23 cellular contexts compared by ENCODE assay signal in the genomic region with DNA sequence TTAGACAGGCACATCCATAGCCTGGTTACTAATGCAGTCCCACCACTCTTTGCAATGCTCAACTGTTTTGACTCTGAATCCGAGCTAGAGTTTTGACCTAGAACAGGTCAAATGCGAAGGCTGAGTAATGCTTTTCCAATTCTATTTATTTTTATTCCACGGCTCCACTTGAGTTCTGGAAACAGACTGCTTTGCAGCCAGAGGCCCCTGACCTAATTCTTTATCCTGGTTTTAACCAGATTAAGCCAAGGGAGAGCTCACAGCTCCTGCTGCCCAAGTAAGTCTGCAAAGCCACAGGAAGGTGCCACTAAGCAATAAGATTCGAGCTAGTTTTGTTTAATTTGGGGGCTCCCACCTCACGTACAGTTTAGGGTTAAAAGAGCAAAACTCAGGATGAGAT. TPM values are rescaled to one million over a fixed set of nuclear protein-coding genes. Genes with fewer than 3 reads are reported as not detected.
DNase-seq lines count a peak whose midpoint lies in the region; FAIRE-seq and TF ChIP-seq lines count a peak whose summit lies in the region.
"Had no signal": no experiment of that assay in that cellular context is flagged by ENCODE, and none has a peak within 500 bp of the region (broad histone marks: within the 10 kb centered on the region; RNA-seq: fewer than 3 reads in every experiment).

No MANE protein-coding gene starts in this region.

- no peak overlapping the region for H2BK15ac ChIP-seq in mesenchymal stem cell (ENCODE audit: low read depth, poor library complexity, severe bottlenecking)
- no peak overlapping the region for H2BK15ac ChIP-seq in H9 (ENCODE audit: low read depth, low read length)

- H4K91ac ChIP-seq in mesenchymal stem cell (ENCODE audit: low read length), result no peak overlapping the region
- H4K91ac ChIP-seq in H9 (ENCODE audit: insufficient read length, low read depth, low read length), result no peak overlapping the region

- H4K8ac ChIP-seq in mesenchymal stem cell (ENCODE audit: low read length) (no peak overlapping the region), H9 (replicated peaks; ENCODE audit: insufficient read length, low read depth, low read length) (no peak overlapping the region)

- no peak for FAIRE-seq in frontal cortex (lab: Jason Lieb, UNC)
- FAIRE-seq: A204.1, GM19239 had no signal

- H3K27ac Mint-ChIP-seq in brain (peak overlapping the region in 3 of 5 experiments; percentile 35 to 78 (median 67)), H9 (no peak overlapping the region)
- H3K27ac Mint-ChIP-seq: HFFc6 had no signal

- H3K4me3 ChIP-seq in mesenchymal stem cell (ENCODE audit: insufficient read depth in 1 of 2, low read depth in 1 of 2, low read length in 2 of 2), result no peak overlapping the region
- H3K4me3 ChIP-seq in effector memory CD4-positive, alpha-beta T cell (ENCODE audit: insufficient read depth, low read depth, low read length, poor library complexity, severe bottlenecking), result no peak overlapping the region

- H2BK20ac ChIP-seq in H9 (ENCODE audit: low read depth, low read length, poor library complexity, severe bottlenecking), result no peak overlapping the region

- H3K4me2 ChIP-seq in mesenchymal stem cell (ENCODE audit: low read length, poor library complexity, severe bottlenecking), result no peak overlapping the region
- no peak overlapping the region for H3K4me2 ChIP-seq in H9 (ENCODE audit: insufficient read depth, insufficient read length, low read length)

- H3K23ac ChIP-seq in mesenchymal stem cell (ENCODE audit: low read length in 2 of 2) (no peak overlapping the region), H9 (ENCODE audit: insufficient read length, low read depth, low read length) (no peak overlapping the region)

- H2BK120ac ChIP-seq in mesenchymal stem cell (ENCODE audit: low read depth, low read length) (no peak overlapping the region), H9 (ENCODE audit: low read depth, low read length, poor library complexity, severe bottlenecking) (no peak overlapping the region)

- no peak overlapping the region for H2BK12ac ChIP-seq in mesenchymal stem cell (ENCODE audit: low read length in 2 of 2)
- no peak overlapping the region for H2BK12ac ChIP-seq in H9 (ENCODE audit: insufficient read length, low read depth, low read length)

- H3K18ac ChIP-seq in mesenchymal stem cell (ENCODE audit: low read depth in 1 of 2, low read length in 2 of 2), result no peak overlapping the region
- H3K18ac ChIP-seq in H9 (ENCODE audit: insufficient read length, low read depth, low read length), result no peak overlapping the region

- H3K79me1 ChIP-seq in mesenchymal stem cell (replicated peaks; ENCODE audit: low read length, poor library complexity, severe bottlenecking) (no peaks in the 10 kb centered on the region), H9 (ENCODE audit: insufficient read depth, low read depth, low read length, poor library complexity, severe bottlenecking) (no peaks in the 10 kb centered on the region)

- H3K36me3 Mint-ChIP-seq in brain, result peaks cover 38% of the 10 kb centered on the region
- peaks cover 6 to 17% (median 17%) of the 10 kb centered on the region in 3 experiments; a peak in 6 of 7 replicates for H3K36me3 Mint-ChIP-seq in H9 (ENCODE audit: insufficient read depth in 1 of 3, low read depth in 3 of 3)

- H4K20me1 ChIP-seq in H9 (ENCODE audit: control insufficient read depth, insufficient read depth, insufficient read length), result no peaks in the 10 kb centered on the region

- H3K9ac ChIP-seq in mesenchymal stem cell (ENCODE audit: low read length), result peak overlapping the region; percentile 42
- no peak overlapping the region for H3K9ac ChIP-seq in H9 (ENCODE audit: extremely low read depth, insufficient read length, low read length)

- no peaks in the 10 kb centered on the region; the same call in 1 of the 2 replicates for H3K79me2 ChIP-seq in H9 (ENCODE audit: insufficient read depth, low read length)

- H3K27me3 Mint-ChIP-seq in brain, result no peaks in the 10 kb centered on the region
- H3K27me3 Mint-ChIP-seq in H9 (ENCODE audit: low read depth), result no peaks in the 10 kb centered on the region

- no peak overlapping the region for H3T11ph ChIP-seq in H9 (ENCODE audit: low read length)

- H3K27ac ChIP-seq in mesenchymal stem cell (ENCODE audit: low read length, poor library complexity, severe bottlenecking), result no peak overlapping the region
- H3K27ac ChIP-seq in effector memory CD4-positive, alpha-beta T cell (ENCODE audit: insufficient read depth, low read length, poor library complexity, severe bottlenecking), result no peak overlapping the region
- no peak overlapping the region for H3K27ac ChIP-seq in H9 (ENCODE audit: insufficient read length, low read depth, low read length)
- H3K27ac ChIP-seq: C4-2B had no signal

- no peak overlapping the region for H2AK5ac ChIP-seq in mesenchymal stem cell (ENCODE audit: low read length, severe bottlenecking)
- no peak overlapping the region for H2AK5ac ChIP-seq in H9 (ENCODE audit: insufficient read length, low read length)

- H3K4me1 Mint-ChIP-seq in brain, result peaks cover 9% of the 10 kb centered on the region
- peaks cover 11 to 13% of the 10 kb centered on the region in 2 experiments for H3K4me1 Mint-ChIP-seq in H9

- H3K4me1 ChIP-seq in mesenchymal stem cell (ENCODE audit: control insufficient read depth, insufficient read depth, low read depth, low read length) (no peaks in the 10 kb centered on the region), H9 (ENCODE audit: insufficient read depth, low read length) (no peaks in the 10 kb centered on the region)
- no peaks in the 10 kb centered on the region for H3K4me1 ChIP-seq in effector memory CD4-positive, alpha-beta T cell (ENCODE audit: control insufficient read depth, insufficient read depth, low read length, poor library complexity, severe bottlenecking)

- TF ChIP-seq CTCF in brain (conservative IDR thresholded peaks at IDR 0.05) (no peak), H9 (conservative IDR thresholded peaks at IDR 0.05) (no peak)

- H3K36me3 ChIP-seq in mesenchymal stem cell (ENCODE audit: control insufficient read depth in 1 of 2, insufficient read depth in 2 of 2, low read depth in 1 of 2, low read length in 2 of 2), result no peaks in the 10 kb centered on the region
- no peaks in the 10 kb centered on the region for H3K36me3 ChIP-seq in effector memory CD4-positive, alpha-beta T cell (ENCODE audit: control insufficient read depth, insufficient read depth, low read length)

- peak; percentile 92 for DNase-seq in NCI-H82 (lab: John Stamatoyannopoulos, UW)
- DNase-seq in mesenchymal stem cell, result no peak
- DNase-seq in smooth muscle cell of the brain vasculature (ENCODE audit: low read depth, low spot score), result peak; percentile 74
- DNase-seq in frontal cortex (ENCODE audit: low spot score in 2 of 2), result no peak
- no peak for DNase-seq in UCSD-AML1 (lab: John Stamatoyannopoulos, UW; ENCODE audit: unreplicated experiment)
- no peak for DNase-seq in effector memory CD4-positive, alpha-beta T cell
- DNase-seq in H9, result no peak
- DNase-seq: EL; H7; HFFc6; KBM-7; MM.1S; NCI-H1048; NCI-H1436 treated with DMSO at 0.1 percent for 48 hours; NCI-H1930; NCI-H2227 treated with DMSO at 0.1 percent for 48 hours; NCI-H510A; NK-92 treated with Interleukin-12 subunit alpha and Interleukin-12 subunit beta, amount 100 ng/mL, for 24 hours; SIG-M5 had no signal

- H3K4me3 Mint-ChIP-seq in brain, result peak overlapping the region in 1 of 5 experiments; percentile 16
- H3K4me3 Mint-ChIP-seq in H9, result no peak overlapping the region
- H3K4me3 Mint-ChIP-seq: HFFc6 had no signal

- H3K14ac ChIP-seq in mesenchymal stem cell (ENCODE audit: low read length in 2 of 2) (no peak overlapping the region), H9 (ENCODE audit: insufficient read depth, low read length) (no peak overlapping the region)

- H3K4ac ChIP-seq in mesenchymal stem cell (ENCODE audit: low read depth in 1 of 2, low read length in 2 of 2) (no peak overlapping the region), H9 (ENCODE audit: low read depth, low read length) (no peak overlapping the region)

- no peak overlapping the region for H2BK5ac ChIP-seq in mesenchymal stem cell (ENCODE audit: low read depth, low read length, poor library complexity, severe bottlenecking)
- H2BK5ac ChIP-seq in H9 (ENCODE audit: insufficient read length, low read length), result no peak overlapping the region

- H3K56ac ChIP-seq in H9 (ENCODE audit: insufficient read length, low read depth, low read length), result no peak overlapping the region

- H3K9me3 Mint-ChIP-seq in brain (peaks cover 0 to 8% (median 1%) of the 10 kb centered on the region in 5 experiments), H9 (no peaks in the 10 kb centered on the region)
- H3K9me3 Mint-ChIP-seq: HFFc6 had no signal

- H2AFZ ChIP-seq in mesenchymal stem cell (ENCODE audit: low read depth, low read length) (no peak overlapping the region), H9 (ENCODE audit: low read length) (no peak overlapping the region)

- H3K27me3 ChIP-seq in mesenchymal stem cell (ENCODE audit: control insufficient read depth in 1 of 2, insufficient read depth in 1 of 2, low read length in 2 of 2) (peaks cover 0 to 18% of the 10 kb centered on the region in 2 experiments), H9 (ENCODE audit: insufficient read depth, low read length) (no peaks in the 10 kb centered on the region)
- H3K27me3 ChIP-seq in effector memory CD4-positive, alpha-beta T cell (replicated peaks; ENCODE audit: control insufficient read depth, insufficient read depth, low read length, poor library complexity, severe bottlenecking), result no peaks in the 10 kb centered on the region

- no peak overlapping the region for H4K5ac ChIP-seq in H9 (ENCODE audit: insufficient read length, low read depth, low read length)

- 72% methylated on average over 5 of the region's 5 CpGs for WGBS in mesenchymal stem cell
- WGBS in H9 (ENCODE audit: extremely low coverage, insufficient read length, low lambda C conversion rate), result no CpG with 5 or more reads among the region's 5 CpGs

- H3K9me3 ChIP-seq in mesenchymal stem cell (ENCODE audit: control insufficient read depth, low read length) (no peaks in the 10 kb centered on the region), H9 (ENCODE audit: control insufficient read depth, low read depth, low read length) (no peaks in the 10 kb centered on the region)
- no peaks in the 10 kb centered on the region for H3K9me3 ChIP-seq in effector memory CD4-positive, alpha-beta T cell (ENCODE audit: control insufficient read depth, low read length)

- H3K23me2 ChIP-seq in H9 (ENCODE audit: insufficient read length, low read depth, low read length, poor library complexity, severe bottlenecking), result no peaks in the 10 kb centered on the region

RNA-seq across cellular contexts. Expression of a gene that starts 51.4 kb away (rescaled TPM):
- 8.5 TPM for polyA plus RNA-seq in brain (ENCODE audit: insufficient read depth, low read depth, low replicate concordance)
- polyA plus RNA-seq in mesenchymal stem cell (2013, experiment 1 of 2), result 1.2 TPM
- polyA plus RNA-seq in mesenchymal stem cell (2013, experiment 2 of 2), result 1.3 TPM
- 2.4 TPM for total RNA-seq in frontal cortex
- total RNA-seq in H9 (2021), result 21.0 and 21.8 TPM in 2 replicates

Comparison
In these comparisons a context has a peak if more than half of its experiments do, and no peak if none do; other contexts are left out.
1. DNase-seq: peak in NCI-H82 (single experiment) and smooth muscle cell of the brain vasculature (single experiment); none in mesenchymal stem cell (single experiment), frontal cortex (0 of 2), UCSD-AML1 (single experiment), effector memory CD4-positive, alpha-beta T cell (0 of 3) and H9 (single experiment).
2. H3K27ac Mint-ChIP-seq: peak in brain (3 of 5); none in H9 (0 of 3).